In genomic region chr17:42472709-42473521, GRCh38 we compare ENCODE assay signal across 14 cellular contexts. TPM values are rescaled to one million over a fixed set of nuclear protein-coding genes. Genes with fewer than 3 reads are reported as not detected.
DNase-seq lines count a peak whose midpoint lies in the region; FAIRE-seq and TF ChIP-seq lines count a peak whose summit lies in the region.
"Had no signal": no experiment of that assay in that cellular context is flagged by ENCODE, and none has a peak within 500 bp of the region (broad histone marks: within the 10 kb centered on the region; RNA-seq: fewer than 3 reads in every experiment).

No MANE protein-coding gene starts in this region.

- intact Hi-C loops in prostate gland (cut with DNase I): no loop called here
- intact Hi-C loops in cardiac septum (cut with DNase I): no loop called here

- WGBS in prostate gland: 76% methylated on average over 8 of the region's 8 CpGs

- H3K27ac ChIP-seq in prostate gland: peak overlapping the region in 1 of 2 donors; percentile 67
- H3K27ac ChIP-seq: vagina had no signal

- TF ChIP-seq CTCF in epithelial cell of proximal tubule (conservative IDR thresholded peaks at IDR 0.05; ENCODE audit: low read depth, low read length): no peak
- TF ChIP-seq CTCF in retinal pigment epithelial cell (conservative IDR thresholded peaks at IDR 0.05; ENCODE audit: low read depth, low read length): no peak
- no peak for TF ChIP-seq CTCF in prostate gland (IDR thresholded peaks at IDR 0.05)

- DNase-seq in ELR (ENCODE audit: low read depth) (peak; percentile 91), RCC 7860 (ENCODE audit: low spot score) (peak; percentile 23), epithelial cell of proximal tubule (ENCODE audit: low read depth) (peak; percentile 13), retinal pigment epithelial cell (ENCODE audit: low read depth) (peak; percentile 66), NCI-H524 treated with DMSO at 0.1 percent for 48 hours (lab: John Stamatoyannopoulos, UW) (no peak), prostate gland (ENCODE audit: low spot score) (no peak), cardiac septum (ENCODE audit: low spot score) (no peak), germinal center (ENCODE audit: low spot score) (no peak)
- DNase-seq: activated CD4-positive, alpha-beta memory T cell treated with anti-CD3 and anti-CD28 coated beads, Interleukin-2, amount 10 ng/mL, durations not matched to agents 7 days and 5 days; activated naive CD4-positive, alpha-beta T cell treated with anti-CD3 and anti-CD28 coated beads, Interleukin-2, amount 50 U/mL, for 16 hours; COR-L47; hypothalamus; NCI-H146 had no signal

- FAIRE-seq in RCC 7860 (lab: Jason Lieb, UNC): no peak

- H3K9me3 ChIP-seq in prostate gland: no peaks in the 10 kb centered on the region
- H3K9me3 ChIP-seq: vagina had no signal

- H3K4me3 ChIP-seq in epithelial cell of proximal tubule (ENCODE audit: low read depth, low read length) (no peak overlapping the region), retinal pigment epithelial cell (ENCODE audit: low read length) (no peak overlapping the region), prostate gland (no peak overlapping the region)
- H3K4me3 ChIP-seq: vagina had no signal

- H3K36me3 ChIP-seq in prostate gland: no peaks in the 10 kb centered on the region

- no peaks in the 10 kb centered on the region for H3K27me3 ChIP-seq in prostate gland (replicated peaks; ENCODE audit: insufficient read depth)
- H3K27me3 ChIP-seq: vagina had no signal

- TF ChIP-seq POLR2A in prostate gland (IDR thresholded peaks at IDR 0.05): no peak

- no peaks in the 10 kb centered on the region for H3K4me1 ChIP-seq in prostate gland (replicated peaks)

RNA-seq across cellular contexts. Expression of gene ATP6V0A1, which starts 14.2 kb away (rescaled TPM):
- total RNA-seq in epithelial cell of proximal tubule (25.4 and 32.3 TPM in 2 replicates), prostate gland (10 to 100 TPM; 78.0 to 80.3 TPM), cardiac septum (40.3 TPM)

RNA-seq across cellular contexts. Expression of gene CAVIN1, which starts 49.9 kb away (rescaled TPM):
- total RNA-seq in epithelial cell of proximal tubule (184 and 265 TPM in 2 replicates), prostate gland (100 to 1,000 TPM; 214 to 220 TPM), cardiac septum (358 TPM)

Comparison
In these comparisons a context has a peak if more than half of its experiments do, and no peak if none do; other contexts are left out.
1. DNase-seq: peak in ELR (single experiment), RCC 7860 (single experiment), epithelial cell of proximal tubule (single experiment) and retinal pigment epithelial cell (single experiment); none in NCI-H524 treated with DMSO at 0.1 percent for 48 hours (single experiment), prostate gland (single experiment), cardiac septum (single experiment) and germinal center (single experiment).